In genomic region chr14:105616802-105617192, GRCh38 we compare ENCODE assay signal across 29 cellular contexts.
DNase-seq lines count a peak whose midpoint lies in the region; ATAC-seq and TF ChIP-seq lines count a peak whose summit lies in the region.
"Had no signal": no experiment of that assay in that cellular context is flagged by ENCODE, and none has a peak within 500 bp of the region (broad histone marks: within the 10 kb centered on the region; RNA-seq: fewer than 3 reads in every experiment).

No MANE protein-coding gene starts in this region.

- no peak overlapping the region for H4K91ac ChIP-seq in neuronal stem cell (ENCODE audit: low read depth, low read length, poor library complexity)

- H2BK12ac ChIP-seq in neuronal stem cell (ENCODE audit: low read length) = no peak overlapping the region

- H3K23ac ChIP-seq in neuronal stem cell (ENCODE audit: low read depth, low read length, poor library complexity) = peak overlapping the region; percentile 86

- H3K27me3 ChIP-seq in H7 (ENCODE audit: control insufficient read depth, insufficient read depth, low read length) (no peaks in the 10 kb centered on the region), neuronal stem cell (ENCODE audit: control insufficient read depth in 3 of 3, insufficient read depth in 3 of 3, low read depth in 1 of 3, low read length in 3 of 3) (peaks cover 2 to 17% (median 3%) of the 10 kb centered on the region in 3 experiments), thyroid gland (no peaks in the 10 kb centered on the region), gastrocnemius medialis (no peaks in the 10 kb centered on the region)
- H3K27me3 ChIP-seq: BLaER1 treated with 17β-estradiol and CSF1 and Interleukin-3, amounts not matched to agents 10 nM and 100 nM; neural progenitor cell; Peyer's patch; right lobe of liver; SJSA1 had no signal

- H3K4ac ChIP-seq in neuronal stem cell (ENCODE audit: low read length) = no peak overlapping the region

- intact Hi-C loops in posterior vena cava (cut with DNase I) (loop anchor here in 1 of 2 donors (5.0 kb wide), 1 partner anchor 146 kb away; no protein-coding TSS in a partner anchor), thyroid gland (cut with DNase I) (no loop called here), gastrocnemius medialis (cut with DNase I; ENCODE audit: low total_unique reads) (no loop called here)

- ATAC-seq in gastrocnemius medialis = no peak
- ATAC-seq: HepG2 had no signal

- no peak overlapping the region for H4K8ac ChIP-seq in neuronal stem cell (ENCODE audit: low read depth, low read length)

- H2AK5ac ChIP-seq in neuronal stem cell (ENCODE audit: low read depth, low read length) = no peak overlapping the region

- H3K9ac ChIP-seq in neuronal stem cell (ENCODE audit: low read depth, low read length, poor library complexity) = peak overlapping the region; percentile 71
- H3K9ac ChIP-seq: BLaER1 treated with 17β-estradiol and CSF1 and Interleukin-3, amounts not matched to agents 10 nM and 100 nM; neural progenitor cell had no signal

- H3K18ac ChIP-seq in neuronal stem cell (ENCODE audit: low read length) = no peak overlapping the region

- no peak overlapping the region for H2AFZ ChIP-seq in neuronal stem cell (ENCODE audit: low read length)
- H2AFZ ChIP-seq: neural progenitor cell had no signal

- in situ Hi-C loops in gastrocnemius medialis (cut with MboI; ENCODE audit: low sequenced_read_pairs in 4 of 4) = no loop called here

- no peak overlapping the region for H2BK120ac ChIP-seq in neuronal stem cell (ENCODE audit: low read depth, low read length)

- peaks cover 4% of the 10 kb centered on the region for H3K79me1 ChIP-seq in neuronal stem cell (ENCODE audit: low read depth, low read length)

- TF ChIP-seq CTCF in thyroid gland (IDR thresholded peaks at IDR 0.05) = no peak
- no peak for TF ChIP-seq CTCF in gastrocnemius medialis (IDR thresholded peaks at IDR 0.05 in 4 of 5, conservative IDR thresholded peaks at IDR 0.05 in 1 of 5)

- peaks cover 0 to 16% of the 10 kb centered on the region in 2 donors for H3K9me3 ChIP-seq in neuronal stem cell (replicated peaks in 1 of 2; ENCODE audit: control insufficient read depth in 2 of 2, insufficient read depth in 1 of 2, low read depth in 1 of 2, low read length in 2 of 2)
- no peaks in the 10 kb centered on the region for H3K9me3 ChIP-seq in thyroid gland
- H3K9me3 ChIP-seq in gastrocnemius medialis = no peaks in the 10 kb centered on the region
- H3K9me3 ChIP-seq: Peyer's patch, right lobe of liver, SJSA1 had no signal

- H3K4me1 ChIP-seq in neuronal stem cell (ENCODE audit: control insufficient read depth in 2 of 2, insufficient read depth in 1 of 2, low read depth in 1 of 2, low read length in 2 of 2) = no peaks in the 10 kb centered on the region
- peaks cover 0 to 10% of the 10 kb centered on the region in 2 donors for H3K4me1 ChIP-seq in thyroid gland
- no peaks in the 10 kb centered on the region for H3K4me1 ChIP-seq in gastrocnemius medialis
- H3K4me1 ChIP-seq: BLaER1 treated with 17β-estradiol and CSF1 and Interleukin-3, amounts not matched to agents 10 nM and 100 nM; neural progenitor cell; Peyer's patch; right lobe of liver; SJSA1 had no signal

- H3K36me3 ChIP-seq in H7 (replicated peaks; ENCODE audit: control insufficient read depth, insufficient read depth, low read length) = no peaks in the 10 kb centered on the region
- peaks cover 0 to 2% of the 10 kb centered on the region in 2 donors for H3K36me3 ChIP-seq in neuronal stem cell (replicated peaks in 1 of 2; ENCODE audit: control insufficient read depth in 2 of 2, insufficient read depth in 2 of 2, low read length in 2 of 2)
- no peaks in the 10 kb centered on the region for H3K36me3 ChIP-seq in thyroid gland
- no peaks in the 10 kb centered on the region for H3K36me3 ChIP-seq in gastrocnemius medialis
- H3K36me3 ChIP-seq: BLaER1 treated with 17β-estradiol and CSF1 and Interleukin-3, amounts not matched to agents 10 nM and 100 nM; neural progenitor cell; Peyer's patch; right lobe of liver; SJSA1 had no signal

- peak; percentile 62 for DNase-seq in H7
- peak; percentile 39 for DNase-seq in ecto neural progenitor cell (ENCODE audit: low spot score)
- peak; percentile 43 for DNase-seq in islet precursor cell
- no peak for DNase-seq in neuronal stem cell (ENCODE audit: low spot score)
- DNase-seq in posterior vena cava (ENCODE audit: low spot score) = no peak
- no peak for DNase-seq in iPS-NIHi11 (ENCODE audit: low spot score)
- no peak for DNase-seq in thyroid gland
- DNase-seq in gastrocnemius medialis = no peak
- DNase-seq: activated CD4-positive, alpha-beta T cell treated with anti-CD3 and anti-CD28 coated beads, Interleukin-2, amount 10 ng/mL, durations not matched to agents 7 days and 5 days; activated gamma-delta T cell; activated T-cell treated with anti-CD3 and anti-CD28 coated beads, Interleukin-2, amount 50 U/mL, for 4 hours; central memory CD4-positive, alpha-beta T cell; DMS153; erythroblast; glutamatergic neuron; Kasumi-1; NCI-H1417; NCI-H2029; NCI-H2227 treated with DMSO at 0.1 percent for 48 hours; right lobe of liver; stimulated activated CD4-positive, alpha-beta T cell treated with anti-CD3 and anti-CD28 coated beads, Interleukin-2, amount 100 ng/mL, for 48 hours; T-helper 9 cell; trophoblast cell had no signal

- H3K27ac ChIP-seq in neuronal stem cell (replicated peaks; ENCODE audit: low read length) (no peak overlapping the region), thyroid gland (no peak overlapping the region), gastrocnemius medialis (no peak overlapping the region)
- H3K27ac ChIP-seq: BLaER1 treated with 17β-estradiol and CSF1 and Interleukin-3, amounts not matched to agents 10 nM and 100 nM; neural progenitor cell; Peyer's patch; right lobe of liver; SJSA1; VCaP had no signal

- no peak overlapping the region for H3K4me2 ChIP-seq in neuronal stem cell (ENCODE audit: insufficient read depth, low read length, poor library complexity, severe bottlenecking)
- H3K4me2 ChIP-seq: BLaER1 treated with 17β-estradiol and CSF1 and Interleukin-3, amounts not matched to agents 10 nM and 100 nM; neural progenitor cell had no signal

- no CpG with 5 or more reads among the region's 8 CpGs for WGBS in neuronal stem cell (ENCODE audit: extremely low coverage in 2 of 2, insufficient read length in 2 of 2, insufficient replicate concordance in 1 of 2), 2 donors
- 71 to 81% methylated on average over 8 of the region's 8 CpGs for WGBS in thyroid gland, 2 donors

- no peak overlapping the region for H2BK15ac ChIP-seq in neuronal stem cell (ENCODE audit: low read length)

- H3K4me3 ChIP-seq in H7 (ENCODE audit: insufficient read depth, low read depth, low read length) (no peak overlapping the region), neuronal stem cell (ENCODE audit: low read length in 2 of 2) (peak overlapping the region in 1 of 2 donors; percentile 67), thyroid gland (replicated peaks in 1 of 3) (no peak overlapping the region), gastrocnemius medialis (no peak overlapping the region)
- H3K4me3 ChIP-seq: BLaER1 treated with 17β-estradiol and CSF1 and Interleukin-3, amounts not matched to agents 10 nM and 100 nM; neural progenitor cell; Peyer's patch; right lobe of liver; SJSA1 had no signal

- no peak for TF ChIP-seq POLR2A in thyroid gland (IDR thresholded peaks at IDR 0.05)
- no peak for TF ChIP-seq POLR2A in gastrocnemius medialis (IDR thresholded peaks at IDR 0.05)

- H3K14ac ChIP-seq in neuronal stem cell (ENCODE audit: low read length) = no peak overlapping the region

- H2BK5ac ChIP-seq in neuronal stem cell (ENCODE audit: low read length) = no peak overlapping the region

Comparison
In these comparisons a context has a peak if more than half of its experiments do, and no peak if none do; other contexts are left out.
1. DNase-seq: peak in H7 (single experiment), ecto neural progenitor cell (single experiment) and islet precursor cell (single experiment); none in neuronal stem cell (single experiment), posterior vena cava (single experiment), iPS-NIHi11 (single experiment), thyroid gland (0 of 2) and gastrocnemius medialis (0 of 2).